In the genomic region with DNA sequence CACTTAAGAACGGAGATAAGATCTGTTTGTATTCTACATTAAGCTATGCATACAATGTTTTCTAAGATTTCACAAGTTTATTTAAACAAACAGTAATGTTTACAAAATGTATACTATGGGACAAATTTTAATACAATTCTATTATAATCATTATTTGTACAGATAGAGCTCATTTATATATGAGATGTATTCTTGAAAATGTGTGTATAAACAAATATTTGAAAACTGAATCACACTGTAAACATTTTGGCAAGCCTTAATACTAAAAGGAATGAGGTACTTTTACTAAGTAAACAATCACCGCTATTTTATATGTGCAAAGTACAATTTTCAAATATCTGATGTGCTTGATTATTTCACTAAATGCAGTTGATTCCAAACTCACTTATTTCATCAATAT, we compare ENCODE assay signal across 16 cellular contexts.
"Had no signal": no experiment of that assay in that cellular context is flagged by ENCODE, and none has a peak within 500 bp of the region (broad histone marks: within the 10 kb centered on the region; RNA-seq: fewer than 3 reads in every experiment).

No MANE protein-coding gene starts in this region.

- DNase-seq: activated CD4-positive, alpha-beta T cell treated with anti-CD3 and anti-CD28 coated beads, Interleukin-2, amount 10 ng/mL, durations not matched to agents 7 days and 5 days; activated CD4-positive, CD25-positive, alpha-beta regulatory T cell; activated naive CD4-positive, alpha-beta T cell treated with anti-CD3 and anti-CD28 coated beads, Interleukin-2, amount 10 ng/mL, durations not matched to agents 7 days and 5 days; activated T-cell treated with anti-CD3 and anti-CD28 coated beads for 4 hours; adrenal gland; body of pancreas; cerebellar nuclear complex; dorsolateral prefrontal cortex; left ventricle myocardium superior; retina; small intestine; thyroid gland had no signal

- H3K27me3 ChIP-seq: adrenal gland, body of pancreas, dorsolateral prefrontal cortex, gastroesophageal sphincter, thyroid gland, vagina had no signal

- H3K4me3 ChIP-seq: adrenal gland, body of pancreas, dorsolateral prefrontal cortex, gastroesophageal sphincter, thyroid gland, vagina had no signal

- H3K36me3 ChIP-seq: adrenal gland, vagina had no signal

- H3K4me1 ChIP-seq: adrenal gland, body of pancreas, gastroesophageal sphincter, parathyroid adenoma, thyroid gland, vagina had no signal

- H3K27ac ChIP-seq: adrenal gland, body of pancreas, dorsolateral prefrontal cortex, gastroesophageal sphincter, parathyroid adenoma, thyroid gland, vagina had no signal

- H3K9me3 ChIP-seq: adrenal gland, body of pancreas, gastroesophageal sphincter, thyroid gland, vagina had no signal

- FAIRE-seq: TTC549 had no signal
